In genomic region chr15:46365612-46366011, GRCh38 we compare ENCODE assay signal across 13 cellular contexts.
DNase-seq lines count a peak whose midpoint lies in the region; ATAC-seq and TF ChIP-seq lines count a peak whose summit lies in the region.
"Had no signal": no experiment of that assay in that cellular context is flagged by ENCODE, and none has a peak within 500 bp of the region (broad histone marks: within the 10 kb centered on the region; RNA-seq: fewer than 3 reads in every experiment).

No MANE protein-coding gene starts in this region.

- TF ChIP-seq CTCF in fibroblast of villous mesenchyme (IDR thresholded peaks at IDR 0.05; ENCODE audit: insufficient read depth, low read depth, low read length) (no peak), retinal pigment epithelial cell (conservative IDR thresholded peaks at IDR 0.05; ENCODE audit: low read depth, low read length) (no peak)

- no peak for ATAC-seq in GM21717 (IDR thresholded peaks at IDR 0.05; ENCODE audit: unreplicated experiment)

- DNase-seq in DMS 273 treated with DMSO at 0.1 percent for 48 hours (lab: John Stamatoyannopoulos, UW) (peak; percentile 68), OCI-M1 (lab: John Stamatoyannopoulos, UW) (peak; percentile 26), fibroblast of villous mesenchyme (ENCODE audit: low read depth) (peak; percentile 48), retinal pigment epithelial cell (ENCODE audit: low read depth) (peak; percentile 17), DMS153 treated with DMSO at 0.1 percent for 48 hours (lab: John Stamatoyannopoulos, UW; ENCODE audit: unreplicated experiment) (no peak), HT-29 (ENCODE audit: low spot score) (no peak)
- DNase-seq in activated effector memory CD4-positive, alpha-beta T cell treated with Interleukin-2 at 50 U/mL for 16 hours: no peak
- DNase-seq: amniotic stem cell; CD4-positive, alpha-beta memory T cell; endodermal cell; MM.1S; SHP77 had no signal

- no peak overlapping the region for H3K4me3 ChIP-seq in fibroblast of villous mesenchyme (ENCODE audit: low read depth, low read length)
- H3K4me3 ChIP-seq in retinal pigment epithelial cell (ENCODE audit: low read length): no peak overlapping the region

Comparison
In these comparisons a context has a peak if more than half of its experiments do, and no peak if none do; other contexts are left out.
1. DNase-seq: peak in DMS 273 treated with DMSO at 0.1 percent for 48 hours (single experiment), OCI-M1 (single experiment), fibroblast of villous mesenchyme (single experiment) and retinal pigment epithelial cell (single experiment); none in DMS153 treated with DMSO at 0.1 percent for 48 hours (single experiment), activated effector memory CD4-positive, alpha-beta T cell treated with Interleukin-2 at 50 U/mL for 16 hours (single experiment) and HT-29 (single experiment).